Comparison of ENCODE assay signal across 9 cellular contexts in genomic region chr20:64064145-64064698, GRCh38. TPM values are rescaled to one million over a fixed set of nuclear protein-coding genes. Genes with fewer than 3 reads are reported as not detected.
A peak's percentile ranks its signal among the peaks of the same experiment; 100 is the strongest.
DNase-seq lines count a peak whose midpoint lies in the region; ATAC-seq, FAIRE-seq and TF ChIP-seq lines count a peak whose summit lies in the region.
"Had no signal": no experiment of that assay in that cellular context is flagged by ENCODE, and none has a peak within 500 bp of the region (broad histone marks: within the 10 kb centered on the region; RNA-seq: fewer than 3 reads in every experiment).

No MANE protein-coding gene starts in this region.

- TF ChIP-seq CTCF in keratinocyte (optimal IDR thresholded peaks at IDR 0.05 in 1 of 3, IDR thresholded peaks at IDR 0.05 in 1 of 3, conservative IDR thresholded peaks at IDR 0.05 in 1 of 3; ENCODE audit: extremely low read depth in 1 of 3, insufficient read depth in 2 of 3, low read length in 3 of 3) = no peak
- TF ChIP-seq CTCF in type B pancreatic cell (conservative IDR thresholded peaks at IDR 0.05) = no peak

- intact Hi-C loops in activated naive CD4-positive, alpha-beta T cell treated with anti-CD3 and anti-CD28 coated beads for 36 hours (cut with micrococcal nuclease) = loop anchor here (10.0 kb wide), 1 partner anchor 409 kb away; the partner anchor contains the start of genes RTEL1 and STMN3

- H3K4me2 ChIP-seq in keratinocyte (ENCODE audit: control insufficient read depth, extremely low read depth, insufficient read depth, low read depth, low read length) = peak overlapping the region; percentile 86

- CTCF ChIA-PET in activated naive CD4-positive, alpha-beta T cell treated with anti-CD3 and anti-CD28 coated beads for 36 hours (lab: Charles Lee) = interaction anchor here (1.2 kb wide), 1 partner anchor 84 kb away, joined by 3 read pairs; the partner anchor contains the start of gene PRPF6

- ATAC-seq in activated T-helper 17 cell treated with anti-CD3 and anti-CD28 coated beads, Interleukin-2, amount 50 U/mL, for 72 hours (replicated peaks) = no peak

- H3K27ac Mint-ChIP-seq in activated naive CD4-positive, alpha-beta T cell treated with anti-CD3 and anti-CD28 coated beads for 36 hours = no peak overlapping the region
- peak overlapping the region; percentile 89 for H3K27ac Mint-ChIP-seq in activated T-helper 17 cell treated with anti-CD3 and anti-CD28 coated beads, Interleukin-2, amount 50 U/mL, for 72 hours
- H3K27ac Mint-ChIP-seq in type B pancreatic cell = peak overlapping the region; percentile 75

- H3K36me3 ChIP-seq in keratinocyte (ENCODE audit: control insufficient read depth in 2 of 2, extremely low read depth in 1 of 2, insufficient read depth in 2 of 2, low read length in 2 of 2) = no peaks in the 10 kb centered on the region

- H3K4me3 ChIP-seq in keratinocyte (ENCODE audit: control insufficient read depth in 2 of 3, extremely low read depth in 1 of 3, insufficient read depth in 2 of 3, low read depth in 1 of 3, low read length in 3 of 3) = peak overlapping the region; percentile 70 to 85 (median 78)

- peak overlapping the region; percentile 89 for H3K4me3 Mint-ChIP-seq in activated naive CD4-positive, alpha-beta T cell treated with anti-CD3 and anti-CD28 coated beads for 36 hours
- H3K4me3 Mint-ChIP-seq in activated T-helper 17 cell treated with anti-CD3 and anti-CD28 coated beads, Interleukin-2, amount 50 U/mL, for 72 hours = peak overlapping the region; percentile 89
- peak overlapping the region; percentile 95 for H3K4me3 Mint-ChIP-seq in type B pancreatic cell

- no peak for FAIRE-seq in keratinocyte (lab: Jason Lieb, UNC)
- FAIRE-seq: TTC549 had no signal

- peaks cover 42% of the 10 kb centered on the region for H3K4me1 ChIP-seq in keratinocyte (ENCODE audit: control insufficient read depth, extremely low read depth, insufficient read depth, low read length)

- dilution Hi-C loops in keratinocyte (cut with MboI; ENCODE audit: extremely low pct_ligation_motif_present, low sequenced_read_pairs) = no loop called here

- DNase-seq in activated naive CD4-positive, alpha-beta T cell treated with anti-CD3 and anti-CD28 coated beads for 36 hours = no peak
- DNase-seq in activated naive CD4-positive, alpha-beta T cell treated with anti-CD3 and anti-CD28 coated beads, Interleukin-2, amount 50 U/mL, for 16 hours = no peak
- no peak for DNase-seq in keratinocyte (ENCODE audit: low read depth, low spot score)
- DNase-seq in type B pancreatic cell (ENCODE audit: extremely low spot score, unreplicated experiment) = no peak
- no peak for DNase-seq in cerebellar cortex (ENCODE audit: low spot score)
- DNase-seq in Kasumi-1 (lab: John Stamatoyannopoulos, UW) = no peak
- DNase-seq in UCSD-AML1 (lab: John Stamatoyannopoulos, UW; ENCODE audit: unreplicated experiment) = no peak

- no peaks in the 10 kb centered on the region for H3K9me3 Mint-ChIP-seq in activated naive CD4-positive, alpha-beta T cell treated with anti-CD3 and anti-CD28 coated beads for 36 hours
- H3K9me3 Mint-ChIP-seq in activated T-helper 17 cell treated with anti-CD3 and anti-CD28 coated beads, Interleukin-2, amount 50 U/mL, for 72 hours = no peaks in the 10 kb centered on the region
- H3K9me3 Mint-ChIP-seq in type B pancreatic cell = no peaks in the 10 kb centered on the region

- no peaks in the 10 kb centered on the region for H3K27me3 ChIP-seq in keratinocyte (ENCODE audit: control insufficient read depth, extremely low read depth, insufficient read depth, low read length)

- H3K27me3 Mint-ChIP-seq in activated naive CD4-positive, alpha-beta T cell treated with anti-CD3 and anti-CD28 coated beads for 36 hours (ENCODE audit: low read depth) = no peaks in the 10 kb centered on the region
- H3K27me3 Mint-ChIP-seq in activated T-helper 17 cell treated with anti-CD3 and anti-CD28 coated beads, Interleukin-2, amount 50 U/mL, for 72 hours = no peaks in the 10 kb centered on the region
- H3K27me3 Mint-ChIP-seq in type B pancreatic cell = peaks cover 3% of the 10 kb centered on the region

- no peaks in the 10 kb centered on the region for H3K36me3 Mint-ChIP-seq in activated naive CD4-positive, alpha-beta T cell treated with anti-CD3 and anti-CD28 coated beads for 36 hours (ENCODE audit: low read depth)
- peaks cover 5% of the 10 kb centered on the region for H3K36me3 Mint-ChIP-seq in activated T-helper 17 cell treated with anti-CD3 and anti-CD28 coated beads, Interleukin-2, amount 50 U/mL, for 72 hours (ENCODE audit: low read depth)
- no peaks in the 10 kb centered on the region for H3K36me3 Mint-ChIP-seq in type B pancreatic cell

- peaks cover 42% of the 10 kb centered on the region for H3K4me1 Mint-ChIP-seq in activated naive CD4-positive, alpha-beta T cell treated with anti-CD3 and anti-CD28 coated beads for 36 hours (ENCODE audit: low read depth)
- peaks cover 32% of the 10 kb centered on the region for H3K4me1 Mint-ChIP-seq in activated T-helper 17 cell treated with anti-CD3 and anti-CD28 coated beads, Interleukin-2, amount 50 U/mL, for 72 hours
- peaks cover 19% of the 10 kb centered on the region for H3K4me1 Mint-ChIP-seq in type B pancreatic cell (ENCODE audit: unreplicated experiment)

- H3K27ac ChIP-seq in keratinocyte (ENCODE audit: control insufficient read depth, insufficient read depth, low read length) = no peak overlapping the region

- H4K20me1 ChIP-seq in keratinocyte (ENCODE audit: control insufficient read depth, extremely low read depth, insufficient read depth, low read length) = no peaks in the 10 kb centered on the region

- no peak overlapping the region for H2AFZ ChIP-seq in keratinocyte (ENCODE audit: control insufficient read depth, low read length)

- peak overlapping the region; percentile 78 for H3K9ac ChIP-seq in keratinocyte (ENCODE audit: control insufficient read depth, extremely low read depth, insufficient read depth, low read length)

- H3K79me2 ChIP-seq in keratinocyte (ENCODE audit: control insufficient read depth, insufficient read depth, low read length) = no peaks in the 10 kb centered on the region

- no peaks in the 10 kb centered on the region for H3K9me1 ChIP-seq in keratinocyte (ENCODE audit: control insufficient read depth, extremely low read depth, insufficient read depth, low read length)

- H3K9me3 ChIP-seq in keratinocyte (ENCODE audit: control insufficient read depth, low read depth, low read length) = no peaks in the 10 kb centered on the region

RNA-seq across cellular contexts. Expression of gene TCEA2, which starts 1.2 kb away (rescaled TPM):
- total RNA-seq in activated naive CD4-positive, alpha-beta T cell treated with anti-CD3 and anti-CD28 coated beads for 36 hours = 10 to 100 TPM; 16.7 to 18.2 TPM
- total RNA-seq in activated T-helper 17 cell treated with anti-CD3 and anti-CD28 coated beads, Interleukin-2, amount 50 U/mL, for 72 hours = 10 to 100 TPM; 52.0 to 79.9 TPM
- 8.4 to 13.1 TPM (median 9.1 TPM) in 3 replicates for polyA plus RNA-seq in keratinocyte
- 13.7 TPM for polyA plus RNA-seq in keratinocyte (2011; ENCODE audit: low read depth)
- 8.2 and 17.3 TPM in 2 replicates for polyA plus RNA-seq in keratinocyte (2011; cell fraction: cytosol; rRNA removed)
- polyA plus RNA-seq in keratinocyte (2011; cell fraction: nucleus; rRNA removed) = 18.8 and 30.2 TPM in 2 replicates
- polyA plus RNA-seq in keratinocyte (2012; ENCODE audit: low replicate concordance) = 20.3 and 23.0 TPM in 2 replicates
- polyA minus RNA-seq in keratinocyte = 3.8 to 21.4 TPM (median 11.6 TPM) in 3 replicates
- polyA minus RNA-seq in keratinocyte (2011; cell fraction: cytosol; rRNA and poly(A)+ RNA removed) = 15.3 TPM
- 4.6 and 7.7 TPM in 2 replicates for polyA minus RNA-seq in keratinocyte (2011; cell fraction: nucleus; rRNA and poly(A)+ RNA removed)
- total RNA-seq in type B pancreatic cell (ENCODE audit: low replicate concordance) = 33.4 and 73.3 TPM in 2 replicates

RNA-seq across cellular contexts. Expression of gene SOX18, which starts 14.8 kb away (rescaled TPM):
- total RNA-seq in activated naive CD4-positive, alpha-beta T cell treated with anti-CD3 and anti-CD28 coated beads for 36 hours = not detected
- under 1 TPM; 0.13 to 0.22 TPM for total RNA-seq in activated T-helper 17 cell treated with anti-CD3 and anti-CD28 coated beads, Interleukin-2, amount 50 U/mL, for 72 hours
- polyA plus RNA-seq in keratinocyte = not detected in 3 replicates
- polyA plus RNA-seq in keratinocyte (2011; ENCODE audit: low read depth) = not detected
- polyA plus RNA-seq in keratinocyte (2011; cell fraction: cytosol; rRNA removed) = not detected in 2 replicates
- not detected in 2 replicates for polyA plus RNA-seq in keratinocyte (2011; cell fraction: nucleus; rRNA removed)
- polyA plus RNA-seq in keratinocyte (2012; ENCODE audit: low replicate concordance) = not detected in 2 replicates
- polyA minus RNA-seq in keratinocyte = not detected in 3 replicates
- polyA minus RNA-seq in keratinocyte (2011; cell fraction: cytosol; rRNA and poly(A)+ RNA removed) = not detected
- polyA minus RNA-seq in keratinocyte (2011; cell fraction: nucleus; rRNA and poly(A)+ RNA removed) = not detected in 2 replicates
- total RNA-seq in type B pancreatic cell (ENCODE audit: low replicate concordance) = 0.72 and 1.2 TPM in 2 replicates

RNA-seq across cellular contexts. Expression of gene RGS19, which starts 15.1 kb away (rescaled TPM):
- total RNA-seq in activated naive CD4-positive, alpha-beta T cell treated with anti-CD3 and anti-CD28 coated beads for 36 hours = 10 to 100 TPM; 20.6 to 23.5 TPM
- total RNA-seq in activated T-helper 17 cell treated with anti-CD3 and anti-CD28 coated beads, Interleukin-2, amount 50 U/mL, for 72 hours = 10 to 100 TPM; 38.6 to 49.4 TPM
- polyA plus RNA-seq in keratinocyte = 11.6 to 17.4 TPM (median 11.8 TPM) in 3 replicates
- 1.3 TPM for polyA plus RNA-seq in keratinocyte (2011; ENCODE audit: low read depth)
- polyA plus RNA-seq in keratinocyte (2011; cell fraction: cytosol; rRNA removed) = 12.3 and 23.7 TPM in 2 replicates
- 8.4 and 13.6 TPM in 2 replicates for polyA plus RNA-seq in keratinocyte (2011; cell fraction: nucleus; rRNA removed)
- 6.2 and 15.9 TPM in 2 replicates for polyA plus RNA-seq in keratinocyte (2012; ENCODE audit: low replicate concordance)
- 8.5 to 19.6 TPM (median 10.8 TPM) in 3 replicates for polyA minus RNA-seq in keratinocyte
- 36.3 TPM for polyA minus RNA-seq in keratinocyte (2011; cell fraction: cytosol; rRNA and poly(A)+ RNA removed)
- polyA minus RNA-seq in keratinocyte (2011; cell fraction: nucleus; rRNA and poly(A)+ RNA removed) = 5.4 and 6.9 TPM in 2 replicates
- 8.4 and 9.5 TPM in 2 replicates for total RNA-seq in type B pancreatic cell (ENCODE audit: low replicate concordance)

RNA-seq across cellular contexts. Expression of gene OPRL1, which starts 15.7 kb away (rescaled TPM):
- total RNA-seq in activated naive CD4-positive, alpha-beta T cell treated with anti-CD3 and anti-CD28 coated beads for 36 hours = under 1 TPM; 0.45 to 0.47 TPM
- under 1 TPM; 0.48 to 0.56 TPM for total RNA-seq in activated T-helper 17 cell treated with anti-CD3 and anti-CD28 coated beads, Interleukin-2, amount 50 U/mL, for 72 hours
- 0.25 to 0.54 TPM (median 0.32 TPM) in 3 replicates for polyA plus RNA-seq in keratinocyte
- not detected for polyA plus RNA-seq in keratinocyte (2011; ENCODE audit: low read depth)
- polyA plus RNA-seq in keratinocyte (2011; cell fraction: cytosol; rRNA removed) = 0.23 and 0.48 TPM in 2 replicates
- 0.47 and 1.0 TPM in 2 replicates for polyA plus RNA-seq in keratinocyte (2011; cell fraction: nucleus; rRNA removed)
- polyA plus RNA-seq in keratinocyte (2012; ENCODE audit: low replicate concordance) = 0.17 and 0.47 TPM in 2 replicates
- 0.59 to 1.2 TPM (median 0.67 TPM) in 3 replicates for polyA minus RNA-seq in keratinocyte
- polyA minus RNA-seq in keratinocyte (2011; cell fraction: cytosol; rRNA and poly(A)+ RNA removed) = not detected
- 0.53 and 0.93 TPM in 2 replicates for polyA minus RNA-seq in keratinocyte (2011; cell fraction: nucleus; rRNA and poly(A)+ RNA removed)
- 0.50 and 1.9 TPM in 2 replicates for total RNA-seq in type B pancreatic cell (ENCODE audit: low replicate concordance)

RNA-seq across cellular contexts. Expression of gene LKAAEAR1, which starts 20.0 kb away (rescaled TPM):
- under 1 TPM; 0.33 to 0.62 TPM for total RNA-seq in activated naive CD4-positive, alpha-beta T cell treated with anti-CD3 and anti-CD28 coated beads for 36 hours
- under 1 TPM in 1 of 2 donors, not detected in 1; 0.71 TPM for total RNA-seq in activated T-helper 17 cell treated with anti-CD3 and anti-CD28 coated beads, Interleukin-2, amount 50 U/mL, for 72 hours
- not detected in 3 replicates for polyA plus RNA-seq in keratinocyte
- polyA plus RNA-seq in keratinocyte (2011; ENCODE audit: low read depth) = not detected
- polyA plus RNA-seq in keratinocyte (2011; cell fraction: cytosol; rRNA removed) = not detected in 2 replicates
- polyA plus RNA-seq in keratinocyte (2011; cell fraction: nucleus; rRNA removed) = not detected in 2 replicates
- not detected in 2 replicates for polyA plus RNA-seq in keratinocyte (2012; ENCODE audit: low replicate concordance)
- not detected in 3 replicates for polyA minus RNA-seq in keratinocyte
- not detected for polyA minus RNA-seq in keratinocyte (2011; cell fraction: cytosol; rRNA and poly(A)+ RNA removed)
- polyA minus RNA-seq in keratinocyte (2011; cell fraction: nucleus; rRNA and poly(A)+ RNA removed) = not detected in 2 replicates
- total RNA-seq in type B pancreatic cell (ENCODE audit: low replicate concordance) = not detected in 2 replicates
